21 cellular contexts compared by ENCODE assay signal in genomic region chr4:3243066-3243775, GRCh38. TPM values are rescaled to one million over a fixed set of nuclear protein-coding genes. Genes with fewer than 3 reads are reported as not detected.
DNase-seq lines count a peak whose midpoint lies in the region; ATAC-seq and TF ChIP-seq lines count a peak whose summit lies in the region.
"Had no signal": no experiment of that assay in that cellular context is flagged by ENCODE, and none has a peak within 500 bp of the region (broad histone marks: within the 10 kb centered on the region; RNA-seq: fewer than 3 reads in every experiment).

No MANE protein-coding gene starts in this region.

- peak in 1 of 2 donors; percentile 23 for ATAC-seq in activated T-cell treated with anti-CD3 and anti-CD28 coated beads, Interleukin-2, amount 50 U/mL, for 72 hours (replicated peaks in 1 of 2)
- no peak for ATAC-seq in activated naive CD8-positive, alpha-beta T cell treated with anti-CD3 and anti-CD28 coated beads, Interleukin-2, amount 50 U/mL, for 24 hours
- no peak for ATAC-seq in HG03432 (IDR thresholded peaks at IDR 0.05; ENCODE audit: unreplicated experiment)
- ATAC-seq: right lobe of liver had no signal

- no peak for TF ChIP-seq RAD21 in Ishikawa (IDR thresholded peaks at IDR 0.05; ENCODE audit: low read depth)

- no peak overlapping the region for H3K4me3 Mint-ChIP-seq in activated T-cell treated with anti-CD3 and anti-CD28 coated beads, Interleukin-2, amount 50 U/mL, for 72 hours
- H3K4me3 Mint-ChIP-seq in activated naive CD8-positive, alpha-beta T cell treated with anti-CD3 and anti-CD28 coated beads, Interleukin-2, amount 50 U/mL, for 24 hours = no peak overlapping the region
- peak overlapping the region; percentile 47 for H3K4me3 Mint-ChIP-seq in neural crest cell
- H3K4me3 Mint-ChIP-seq: mesothelial cell of epicardium; T-helper 2 cell treated with Interferon-gamma antibody and Interleukin-4, amounts not matched to agents 5 μg/mL and 100 μg/mL, for 36 hours had no signal

- TF ChIP-seq CTCF in neural crest cell (conservative IDR thresholded peaks at IDR 0.05) (no peak), GM10266 (IDR thresholded peaks at IDR 0.05; ENCODE audit: control insufficient read depth, insufficient read depth, low read depth, missing control alignments) (no peak)

- TF ChIP-seq EP300 in Ishikawa (IDR thresholded peaks at IDR 0.05; ENCODE audit: borderline replicate concordance) = no peak

- H3K36me3 Mint-ChIP-seq in activated T-cell treated with anti-CD3 and anti-CD28 coated beads, Interleukin-2, amount 50 U/mL, for 72 hours (ENCODE audit: insufficient read depth in 2 of 2) = no peaks in the 10 kb centered on the region
- H3K36me3 Mint-ChIP-seq in activated naive CD8-positive, alpha-beta T cell treated with anti-CD3 and anti-CD28 coated beads, Interleukin-2, amount 50 U/mL, for 24 hours (ENCODE audit: low read depth) = no peaks in the 10 kb centered on the region
- no peaks in the 10 kb centered on the region for H3K36me3 Mint-ChIP-seq in neural crest cell (ENCODE audit: low read depth)

- H3K9me3 Mint-ChIP-seq in activated T-cell treated with anti-CD3 and anti-CD28 coated beads, Interleukin-2, amount 50 U/mL, for 72 hours = no peaks in the 10 kb centered on the region
- no peaks in the 10 kb centered on the region for H3K9me3 Mint-ChIP-seq in activated naive CD8-positive, alpha-beta T cell treated with anti-CD3 and anti-CD28 coated beads, Interleukin-2, amount 50 U/mL, for 24 hours
- no peaks in the 10 kb centered on the region for H3K9me3 Mint-ChIP-seq in neural crest cell
- H3K9me3 Mint-ChIP-seq: mesothelial cell of epicardium; T-helper 2 cell treated with Interferon-gamma antibody and Interleukin-4, amounts not matched to agents 5 μg/mL and 100 μg/mL, for 36 hours had no signal

- no peak for DNase-seq in activated T-cell treated with anti-CD3 and anti-CD28 coated beads, Interleukin-2, amount 50 U/mL, for 72 hours
- no peak for DNase-seq in activated T-cell treated with anti-CD3 and anti-CD28 coated beads, Interleukin-2, amount 50 U/mL, for 1 hour
- no peak for DNase-seq in activated naive CD8-positive, alpha-beta T cell treated with anti-CD3 and anti-CD28 coated beads, Interleukin-2, amount 50 U/mL, for 24 hours
- DNase-seq in neural crest cell (ENCODE audit: low read depth, low spot score) (no peak), SW480 (ENCODE audit: low spot score) (no peak), GM10266 (ENCODE audit: extremely low spot score) (no peak)
- DNase-seq: activated T-cell treated with anti-CD3 and anti-CD28 coated beads for 4 hours; amygdala; Calu3; NCI-H146; NCI-H226; nucleus accumbens; right lobe of liver; SIG-M5; stimulated activated CD4-positive, alpha-beta T cell treated with anti-CD3 and anti-CD28 coated beads, Interleukin-1b, Interleukin-23, amount 100 ng/mL, for 48 hours; testis had no signal

- peaks cover 6% of the 10 kb centered on the region for H3K4me1 Mint-ChIP-seq in activated T-cell treated with anti-CD3 and anti-CD28 coated beads, Interleukin-2, amount 50 U/mL, for 72 hours (ENCODE audit: low read depth)
- no peaks in the 10 kb centered on the region for H3K4me1 Mint-ChIP-seq in activated naive CD8-positive, alpha-beta T cell treated with anti-CD3 and anti-CD28 coated beads, Interleukin-2, amount 50 U/mL, for 24 hours
- no peaks in the 10 kb centered on the region for H3K4me1 Mint-ChIP-seq in neural crest cell

- H3K27ac Mint-ChIP-seq in activated T-cell treated with anti-CD3 and anti-CD28 coated beads, Interleukin-2, amount 50 U/mL, for 72 hours = peak overlapping the region; percentile 69
- H3K27ac Mint-ChIP-seq in activated naive CD8-positive, alpha-beta T cell treated with anti-CD3 and anti-CD28 coated beads, Interleukin-2, amount 50 U/mL, for 24 hours = peak overlapping the region; percentile 49
- peak overlapping the region; percentile 45 for H3K27ac Mint-ChIP-seq in neural crest cell (ENCODE audit: unreplicated experiment)
- H3K27ac Mint-ChIP-seq: mesothelial cell of epicardium had no signal

- H3K27me3 Mint-ChIP-seq in activated T-cell treated with anti-CD3 and anti-CD28 coated beads, Interleukin-2, amount 50 U/mL, for 72 hours (ENCODE audit: low read depth) = no peaks in the 10 kb centered on the region
- no peaks in the 10 kb centered on the region for H3K27me3 Mint-ChIP-seq in activated naive CD8-positive, alpha-beta T cell treated with anti-CD3 and anti-CD28 coated beads, Interleukin-2, amount 50 U/mL, for 24 hours
- H3K27me3 Mint-ChIP-seq in neural crest cell (ENCODE audit: low read depth) = no peaks in the 10 kb centered on the region

TF ChIP-seq in Ishikawa, 13 proteins besides CTCF, POLR2A, EP300 and RAD21:
- TF ChIP-seq EGR1 (IDR thresholded peaks at IDR 0.05) = no peak
- TF ChIP-seq MAX (IDR thresholded peaks at IDR 0.05) = peak; percentile 41; the same call in 1 of the 2 replicates
- TF ChIP-seq ZBTB7A (IDR thresholded peaks at IDR 0.05; ENCODE audit: low read depth) = no peak
- TF ChIP-seq, protein P1, sequence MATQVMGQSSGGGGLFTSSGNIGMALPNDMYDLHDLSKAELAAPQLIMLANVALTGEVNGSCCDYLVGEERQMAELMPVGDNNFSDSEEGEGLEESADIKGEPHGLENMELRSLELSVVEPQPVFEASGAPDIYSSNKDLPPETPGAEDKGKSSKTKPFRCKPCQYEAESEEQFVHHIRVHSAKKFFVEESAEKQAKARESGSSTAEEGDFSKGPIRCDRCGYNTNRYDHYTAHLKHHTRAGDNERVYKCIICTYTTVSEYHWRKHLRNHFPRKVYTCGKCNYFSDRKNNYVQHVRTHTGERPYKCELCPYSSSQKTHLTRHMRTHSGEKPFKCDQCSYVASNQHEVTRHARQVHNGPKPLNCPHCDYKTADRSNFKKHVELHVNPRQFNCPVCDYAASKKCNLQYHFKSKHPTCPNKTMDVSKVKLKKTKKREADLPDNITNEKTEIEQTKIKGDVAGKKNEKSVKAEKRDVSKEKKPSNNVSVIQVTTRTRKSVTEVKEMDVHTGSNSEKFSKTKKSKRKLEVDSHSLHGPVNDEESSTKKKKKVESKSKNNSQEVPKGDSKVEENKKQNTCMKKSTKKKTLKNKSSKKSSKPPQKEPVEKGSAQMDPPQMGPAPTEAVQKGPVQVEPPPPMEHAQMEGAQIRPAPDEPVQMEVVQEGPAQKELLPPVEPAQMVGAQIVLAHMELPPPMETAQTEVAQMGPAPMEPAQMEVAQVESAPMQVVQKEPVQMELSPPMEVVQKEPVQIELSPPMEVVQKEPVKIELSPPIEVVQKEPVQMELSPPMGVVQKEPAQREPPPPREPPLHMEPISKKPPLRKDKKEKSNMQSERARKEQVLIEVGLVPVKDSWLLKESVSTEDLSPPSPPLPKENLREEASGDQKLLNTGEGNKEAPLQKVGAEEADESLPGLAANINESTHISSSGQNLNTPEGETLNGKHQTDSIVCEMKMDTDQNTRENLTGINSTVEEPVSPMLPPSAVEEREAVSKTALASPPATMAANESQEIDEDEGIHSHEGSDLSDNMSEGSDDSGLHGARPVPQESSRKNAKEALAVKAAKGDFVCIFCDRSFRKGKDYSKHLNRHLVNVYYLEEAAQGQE (IDR thresholded peaks at IDR 0.05; ENCODE audit: low read depth) = no peak
- TF ChIP-seq YY1 (IDR thresholded peaks at IDR 0.05; ENCODE audit: low read depth) = no peak
- TF ChIP-seq TAF1 (IDR thresholded peaks at IDR 0.05; ENCODE audit: low read depth) = no peak

RNA-seq across cellular contexts. Expression of gene MSANTD1, which starts 5.7 kb away (rescaled TPM):
- total RNA-seq in activated T-cell treated with anti-CD3 and anti-CD28 coated beads, Interleukin-2, amount 50 U/mL, for 72 hours = 1 to 10 TPM; 2.4 to 2.5 TPM
- total RNA-seq in neural crest cell = 1.2 TPM in 2 replicates
- total RNA-seq: HT1080 had no signal

RNA-seq across cellular contexts. Expression of gene RGS12, which starts 49.6 kb away (rescaled TPM):
- 10 to 100 TPM; 16.9 to 18.5 TPM for total RNA-seq in activated T-cell treated with anti-CD3 and anti-CD28 coated beads, Interleukin-2, amount 50 U/mL, for 72 hours
- 60.4 and 69.5 TPM in 2 replicates for total RNA-seq in neural crest cell
